8 cellular contexts compared by ENCODE assay signal in the genomic region with DNA sequence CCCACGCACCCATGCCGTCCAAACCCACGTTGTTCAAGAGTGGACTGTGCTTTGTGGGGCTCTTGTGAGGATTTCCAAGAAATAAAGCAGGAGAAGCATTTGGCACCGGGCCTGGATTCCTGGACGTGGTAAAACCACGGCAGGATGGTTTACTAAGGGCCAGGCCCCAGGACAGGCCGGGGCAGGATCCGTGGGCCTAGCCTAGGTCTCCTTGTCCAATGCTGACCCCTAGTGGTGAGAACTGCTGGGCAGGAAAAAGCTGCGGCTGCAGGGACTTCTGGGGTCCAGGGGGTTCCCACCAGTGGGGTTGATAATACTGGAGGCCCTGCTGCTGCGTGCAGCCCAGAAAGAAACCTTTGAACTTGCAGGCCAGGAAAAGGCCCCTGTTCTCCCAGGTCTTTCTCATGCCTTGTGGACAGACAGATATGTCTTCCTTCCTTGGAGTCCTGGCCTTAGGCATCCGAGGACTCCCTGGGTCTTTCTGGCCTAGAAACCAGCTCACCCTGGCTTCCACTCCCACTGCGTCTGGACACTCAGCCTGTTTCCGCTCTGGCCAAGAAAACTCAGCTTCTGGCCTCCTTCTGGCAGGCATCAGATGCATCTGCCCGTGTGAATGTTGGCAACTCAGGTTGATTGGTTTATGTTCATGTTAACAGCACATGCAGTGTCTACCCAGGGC.
A peak's percentile ranks its signal among the peaks of the same experiment; 100 is the strongest.
DNase-seq lines count a peak whose midpoint lies in the region; ATAC-seq, FAIRE-seq and TF ChIP-seq lines count a peak whose summit lies in the region.

No MANE protein-coding gene starts in this region.

- H3K27me3 ChIP-seq in H7 (ENCODE audit: control insufficient read depth, insufficient read depth, low read length): no peaks in the 10 kb centered on the region
- H3K27me3 ChIP-seq in PC-9 (ENCODE audit: insufficient read depth, low read depth): no peaks in the 10 kb centered on the region
- no peaks in the 10 kb centered on the region for H3K27me3 ChIP-seq in upper lobe of left lung

- H3K4me2 ChIP-seq in PC-9: no peak overlapping the region

- CTCF ChIA-PET in PC-9 (lab: Charles Lee): no interaction called here

- H3K9me3 Mint-ChIP-seq in CD14-positive monocyte (no peaks in the 10 kb centered on the region), osteocyte (ENCODE audit: unreplicated experiment) (no peaks in the 10 kb centered on the region)

- H3K4me3 ChIP-seq in H7 (ENCODE audit: insufficient read depth, low read depth, low read length) (no peak overlapping the region), PC-9 (no peak overlapping the region), upper lobe of left lung (no peak overlapping the region)

- H3K79me2 ChIP-seq in PC-9 (ENCODE audit: low read depth): no peaks in the 10 kb centered on the region

- H3K4me1 ChIP-seq in PC-9 (replicated peaks; ENCODE audit: insufficient read depth): no peaks in the 10 kb centered on the region
- H3K4me1 ChIP-seq in upper lobe of left lung: peaks cover 0 to 3% (median 0%) of the 10 kb centered on the region in 4 donors

- H3K36me3 ChIP-seq in H7 (replicated peaks; ENCODE audit: control insufficient read depth, insufficient read depth, low read length): no peaks in the 10 kb centered on the region
- no peaks in the 10 kb centered on the region for H3K36me3 ChIP-seq in PC-9 (ENCODE audit: low read depth)
- peaks cover 0 to 11% (median 0%) of the 10 kb centered on the region in 4 donors for H3K36me3 ChIP-seq in upper lobe of left lung

- H3K9me3 ChIP-seq in PC-9 (ENCODE audit: insufficient read depth, low read depth): no peaks in the 10 kb centered on the region
- no peaks in the 10 kb centered on the region for H3K9me3 ChIP-seq in upper lobe of left lung

- no peak for TF ChIP-seq EP300 in upper lobe of left lung (IDR thresholded peaks at IDR 0.05)

- no peak for FAIRE-seq in frontal cortex (lab: Jason Lieb, UNC)

- H3K27ac ChIP-seq in PC-9 (no peak overlapping the region), upper lobe of left lung (no peak overlapping the region)

- no peaks in the 10 kb centered on the region for H3F3A ChIP-seq in PC-9 (ENCODE audit: insufficient read depth, low read depth)

- no peaks in the 10 kb centered on the region for H3K9me2 ChIP-seq in PC-9 (ENCODE audit: insufficient read depth)

- no peak overlapping the region for H3K27ac Mint-ChIP-seq in CD14-positive monocyte
- peak overlapping the region; percentile 64 for H3K27ac Mint-ChIP-seq in osteocyte (ENCODE audit: unreplicated experiment)

- H3K4me3 Mint-ChIP-seq in CD14-positive monocyte (no peak overlapping the region), osteocyte (ENCODE audit: unreplicated experiment) (no peak overlapping the region)

- no peaks in the 10 kb centered on the region for H3K36me3 Mint-ChIP-seq in CD14-positive monocyte
- peaks cover 17% of the 10 kb centered on the region for H3K36me3 Mint-ChIP-seq in osteocyte (ENCODE audit: unreplicated experiment)

- intact Hi-C loops in CD14-positive monocyte (cut with micrococcal nuclease): no loop called here
- intact Hi-C loops in PC-9 (cut with micrococcal nuclease; ENCODE audit: unreplicated experiment): loop anchor here (1.0 to 10.0 kb wide), 5 partner anchors 54 to 1082 kb away; no protein-coding TSS in a partner anchor

- POLR2A ChIA-PET in PC-9 (lab: Charles Lee; ENCODE audit: unreplicated experiment): no interaction called here

- H3K4me1 Mint-ChIP-seq in CD14-positive monocyte (no peaks in the 10 kb centered on the region), osteocyte (ENCODE audit: unreplicated experiment) (peaks cover 6% of the 10 kb centered on the region)

- H3K27me3 Mint-ChIP-seq in CD14-positive monocyte (ENCODE audit: low read depth in 3 of 3) (peaks cover 0 to 5% (median 0%) of the 10 kb centered on the region in 3 donors), osteocyte (ENCODE audit: unreplicated experiment) (no peaks in the 10 kb centered on the region)

- ATAC-seq in upper lobe of left lung (ENCODE audit: low FRiP score in 2 of 2) (peak; percentile 77 to 82), GM21576 (IDR thresholded peaks at IDR 0.05; ENCODE audit: unreplicated experiment) (no peak)

- 48 to 49% methylated on average over 14 of the region's 14 CpGs for WGBS in upper lobe of left lung, 2 donors

- DNase-seq in CD14-positive monocyte (ENCODE audit: low spot score): no peak
- DNase-seq in H7: peak; percentile 96
- peak in 1 of 2 experiments; percentile 55 for DNase-seq in PC-9
- DNase-seq in activated naive CD4-positive, alpha-beta T cell treated with Interleukin-2 at 50 U/mL for 16 hours: peak; percentile 29
- DNase-seq in frontal cortex (ENCODE audit: low spot score in 2 of 2): peak; percentile 78 to 87
- DNase-seq in osteocyte (ENCODE audit: extremely low spot score, unreplicated experiment): peak; percentile 89
- peak in 1 of 2 donors; percentile 53 for DNase-seq in upper lobe of left lung

- no peak for TF ChIP-seq POLR2A in upper lobe of left lung (IDR thresholded peaks at IDR 0.05)

- no peak overlapping the region for H2AFZ ChIP-seq in PC-9

- H4K20me1 ChIP-seq in PC-9 (ENCODE audit: insufficient read depth): no peaks in the 10 kb centered on the region

- TF ChIP-seq CTCF in CD14-positive monocyte (IDR thresholded peaks at IDR 0.05) (peak; percentile 93), PC-9 (conservative IDR thresholded peaks at IDR 0.05) (peak; percentile 83), osteocyte (IDR thresholded peaks at IDR 0.05) (peak; percentile 98), upper lobe of left lung (IDR thresholded peaks at IDR 0.05) (peak; percentile 76 to 87 (median 86))

- no TSS peak for BruUV-seq in PC-9 (replicated peaks; lab: Mats Ljungman, UMichigan)
